ENCODE assay signal across 28 cellular contexts in the genomic region with DNA sequence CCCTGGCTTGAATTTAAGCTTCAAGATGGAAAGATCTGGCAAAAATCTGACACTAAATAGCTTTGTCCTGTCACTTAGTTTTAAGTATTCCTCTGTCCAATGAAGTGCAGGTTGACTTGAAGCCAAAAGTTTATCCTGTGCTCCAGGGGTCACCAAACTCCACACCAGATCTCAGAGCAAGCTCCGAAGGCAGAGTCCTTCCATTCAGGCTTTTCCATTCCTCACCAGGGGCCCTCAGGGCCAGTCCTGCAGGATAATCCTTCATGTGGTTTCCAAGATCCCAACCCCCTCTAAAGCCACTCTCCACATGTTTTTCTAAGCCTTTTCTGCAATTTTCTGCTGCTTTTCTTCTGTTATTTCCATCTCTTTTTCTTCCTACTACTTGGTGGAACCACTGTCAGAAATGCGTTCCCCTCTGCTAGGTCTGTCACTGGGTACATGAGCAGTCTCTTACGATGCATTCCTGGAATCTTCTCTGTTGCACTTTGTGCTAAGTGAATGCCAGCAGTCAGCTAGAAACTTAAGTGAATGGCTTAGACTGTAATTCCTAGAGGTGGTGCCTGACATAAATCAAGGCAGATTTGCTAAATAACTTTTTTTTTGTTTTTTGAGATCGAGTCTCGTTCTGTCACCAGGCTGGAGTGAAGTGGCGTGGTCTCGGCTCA.
"Had no signal": no experiment of that assay in that cellular context is flagged by ENCODE, and none has a peak within 500 bp of the region (broad histone marks: within the 10 kb centered on the region; RNA-seq: fewer than 3 reads in every experiment).

No MANE protein-coding gene starts in this region.

- H3K27ac Mint-ChIP-seq: activated CD4-positive, alpha-beta T cell treated with anti-CD3 and anti-CD28 coated beads, Interleukin-2, amount 10 ng/mL, durations not matched to agents 7 days and 5 days; activated CD8-positive, alpha-beta memory T cell treated with anti-CD3 and anti-CD28 coated beads, Interleukin-2, amount 10 ng/mL, durations not matched to agents 7 days and 5 days; activated CD8-positive, alpha-beta T cell treated with anti-CD3 and anti-CD28 coated beads for 36 hours; activated naive CD4-positive, alpha-beta T cell treated with anti-CD3 and anti-CD28 coated beads, Interleukin-2, amount 50 U/mL, for 24 hours; activated T-helper 1 cell treated with anti-CD3 and anti-CD28 coated beads, Interleukin-12 subunit alpha, Interleukin-12 subunit beta, Interleukin-2, Interleukin-4 antibody, amounts not matched to agents 30 ng/mL and 10 ng/mL and 1 ng/mL, durations not matched to agents 14 hours and 24 hours and 36 hours; natural killer cell treated with Interleukin-12 subunit alpha and Interleukin-12 subunit beta and Interleukin-15 and Interleukin-18, amount 100 ng/mL, for 72 hours had no signal

- H3K9me3 Mint-ChIP-seq: activated CD4-positive, alpha-beta T cell treated with anti-CD3 and anti-CD28 coated beads, Interleukin-2, amount 10 ng/mL, durations not matched to agents 7 days and 5 days; activated CD8-positive, alpha-beta T cell treated with anti-CD3 and anti-CD28 coated beads for 36 hours; activated naive CD4-positive, alpha-beta T cell treated with anti-CD3 and anti-CD28 coated beads, Interleukin-2, amount 50 U/mL, for 24 hours; natural killer cell treated with Interleukin-12 subunit alpha and Interleukin-12 subunit beta and Interleukin-15 and Interleukin-18, amount 100 ng/mL, for 72 hours had no signal

- H3K4me3 Mint-ChIP-seq: activated CD4-positive, alpha-beta T cell treated with anti-CD3 and anti-CD28 coated beads, Interleukin-2, amount 10 ng/mL, durations not matched to agents 7 days and 5 days; activated CD8-positive, alpha-beta memory T cell treated with anti-CD3 and anti-CD28 coated beads, Interleukin-2, amount 10 ng/mL, durations not matched to agents 7 days and 5 days; activated CD8-positive, alpha-beta T cell treated with anti-CD3 and anti-CD28 coated beads for 36 hours; activated naive CD4-positive, alpha-beta T cell treated with anti-CD3 and anti-CD28 coated beads, Interleukin-2, amount 50 U/mL, for 24 hours; activated T-helper 1 cell treated with anti-CD3 and anti-CD28 coated beads, Interleukin-12 subunit alpha, Interleukin-12 subunit beta, Interleukin-2, Interleukin-4 antibody, amounts not matched to agents 30 ng/mL and 10 ng/mL and 1 ng/mL, durations not matched to agents 14 hours and 24 hours and 36 hours; brain; natural killer cell treated with Interleukin-12 subunit alpha and Interleukin-12 subunit beta and Interleukin-15 and Interleukin-18, amount 100 ng/mL, for 72 hours had no signal

- H3K36me3 Mint-ChIP-seq: activated CD8-positive, alpha-beta memory T cell treated with anti-CD3 and anti-CD28 coated beads, Interleukin-2, amount 10 ng/mL, durations not matched to agents 7 days and 5 days; activated naive CD4-positive, alpha-beta T cell treated with anti-CD3 and anti-CD28 coated beads, Interleukin-2, amount 50 U/mL, for 24 hours; brain; natural killer cell treated with Interleukin-12 subunit alpha and Interleukin-12 subunit beta and Interleukin-15 and Interleukin-18, amount 100 ng/mL, for 72 hours had no signal

- H3K27ac ChIP-seq: foreskin keratinocyte, left ventricle myocardium inferior, sigmoid colon, spleen, thoracic aorta, upper lobe of left lung, WERI-Rb-1 had no signal

- FAIRE-seq: TTC549 had no signal

- H3K4me3 ChIP-seq: left ventricle myocardium inferior, sigmoid colon, spleen, thoracic aorta, upper lobe of left lung had no signal

- ATAC-seq: activated CD8-positive, alpha-beta memory T cell treated with anti-CD3 and anti-CD28 coated beads, Interleukin-2, amount 10 ng/mL, durations not matched to agents 7 days and 5 days; activated CD8-positive, alpha-beta T cell treated with anti-CD3 and anti-CD28 coated beads for 36 hours; foreskin keratinocyte; natural killer cell treated with Interleukin-12 subunit alpha and Interleukin-12 subunit beta and Interleukin-15 and Interleukin-18, amount 100 ng/mL, for 72 hours had no signal

- H3K4me1 ChIP-seq: left ventricle myocardium inferior, sigmoid colon, spleen, upper lobe of left lung had no signal

- H3K27me3 Mint-ChIP-seq: activated CD4-positive, alpha-beta T cell treated with anti-CD3 and anti-CD28 coated beads, Interleukin-2, amount 10 ng/mL, durations not matched to agents 7 days and 5 days; activated CD8-positive, alpha-beta memory T cell treated with anti-CD3 and anti-CD28 coated beads, Interleukin-2, amount 10 ng/mL, durations not matched to agents 7 days and 5 days; activated CD8-positive, alpha-beta T cell treated with anti-CD3 and anti-CD28 coated beads for 36 hours; activated naive CD4-positive, alpha-beta T cell treated with anti-CD3 and anti-CD28 coated beads, Interleukin-2, amount 50 U/mL, for 24 hours had no signal

- H3K9me3 ChIP-seq: sigmoid colon, thoracic aorta, upper lobe of left lung had no signal

- H3K36me3 ChIP-seq: left ventricle myocardium inferior, sigmoid colon, spleen, thoracic aorta, upper lobe of left lung, WERI-Rb-1 had no signal

- DNase-seq: activated CD4-positive, alpha-beta T cell treated with anti-CD3 and anti-CD28 coated beads, Interleukin-2, amount 10 ng/mL, durations not matched to agents 7 days and 5 days; activated CD4-positive, CD25-positive, alpha-beta regulatory T cell treated with anti-CD3 and anti-CD28 coated beads, Interleukin-2, amount 50 U/mL, for 72 hours; activated CD8-positive, alpha-beta memory T cell treated with anti-CD3 and anti-CD28 coated beads, Interleukin-2, amount 10 ng/mL, durations not matched to agents 7 days and 5 days; activated CD8-positive, alpha-beta T cell treated with anti-CD3 and anti-CD28 coated beads for 36 hours; activated gamma-delta T cell treated with Interleukin-2 at 50 U/mL for 16 hours; activated T-cell treated with anti-CD3 and anti-CD28 coated beads for 4 hours; anterior cingulate cortex; dermis blood vessel endothelial cell; effector CD8-positive, alpha-beta T cell; foreskin keratinocyte; left ventricle myocardium inferior; mammary epithelial cell; nucleus accumbens; posterior cingulate gyrus; retina; sigmoid colon; spleen; stimulated activated CD4-positive, alpha-beta T cell treated with anti-CD3 and anti-CD28 coated beads, Interleukin-4, amount 100 ng/mL, for 1 hour; stimulated activated naive CD4-positive, alpha-beta T cell; T-helper 1 cell; upper lobe of left lung; WERI-Rb-1 had no signal

- H3K4me1 Mint-ChIP-seq: activated CD8-positive, alpha-beta memory T cell treated with anti-CD3 and anti-CD28 coated beads, Interleukin-2, amount 10 ng/mL, durations not matched to agents 7 days and 5 days; activated naive CD4-positive, alpha-beta T cell treated with anti-CD3 and anti-CD28 coated beads, Interleukin-2, amount 50 U/mL, for 24 hours had no signal

- H3K27me3 ChIP-seq: foreskin keratinocyte, spleen, upper lobe of left lung had no signal
